Comparison of ENCODE assay signal across 21 cellular contexts in the genomic region with DNA sequence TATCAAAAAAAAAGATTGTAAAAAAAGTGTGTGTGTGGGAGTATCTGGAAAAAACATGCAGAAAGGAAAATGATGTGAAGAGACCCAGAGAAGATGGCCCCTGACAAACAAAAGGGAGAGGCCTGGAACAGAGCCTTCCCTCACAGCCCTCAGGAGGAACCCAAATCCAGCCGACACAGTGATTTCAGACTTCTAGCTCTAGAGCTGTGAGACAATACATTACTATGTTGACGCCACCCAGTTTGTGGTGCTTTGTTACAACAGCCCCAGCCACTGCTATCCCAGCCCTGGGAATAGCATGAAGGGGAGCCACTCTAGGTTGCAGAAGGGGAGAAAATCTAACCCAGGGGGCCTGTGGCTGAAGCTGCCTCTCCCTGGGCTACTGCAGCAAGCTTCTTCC. TPM values are rescaled to one million over a fixed set of nuclear protein-coding genes. Genes with fewer than 3 reads are reported as not detected.
"Had no signal": no experiment of that assay in that cellular context is flagged by ENCODE, and none has a peak within 500 bp of the region (broad histone marks: within the 10 kb centered on the region; RNA-seq: fewer than 3 reads in every experiment).

No MANE protein-coding gene starts in this region.

- H3K9ac ChIP-seq: KMS-11 had no signal

- H3K4me2 ChIP-seq: KMS-11 had no signal

- DNase-seq: activated CD4-positive, alpha-beta T cell treated with anti-CD3 and anti-CD28 coated beads for 4 hours; activated CD8-positive, alpha-beta memory T cell treated with anti-CD3 and anti-CD28 coated beads, Interleukin-2, amount 50 U/mL, for 4 hours; activated CD8-positive, alpha-beta T cell treated with anti-CD3 and anti-CD28 coated beads for 36 hours; activated effector memory CD4-positive, alpha-beta T cell treated with Interleukin-2 at 50 U/mL for 16 hours; activated naive CD4-positive, alpha-beta T cell; aorta; NCI-H1092; NCI-H1417 treated with DMSO at 0.1 percent for 48 hours; NCI-H1694; NCI-H2029 treated with DMSO at 0.1 percent for 48 hours; NCI-H345; NCI-H510A; NCI-H69; Peyer's patch; Right ventricle myocardium superior; SJCRH30 had no signal

- H3K4me1 ChIP-seq: breast epithelium, Peyer's patch, SJCRH30 had no signal

- H3K9me3 ChIP-seq: breast epithelium, Peyer's patch, SJCRH30 had no signal

- H3K4me3 ChIP-seq: breast epithelium, Peyer's patch, SJCRH30 had no signal

- H3K36me3 ChIP-seq: breast epithelium, Peyer's patch, SJCRH30 had no signal

- H3K27me3 ChIP-seq: breast epithelium, Peyer's patch, SJCRH30 had no signal

- ATAC-seq: activated CD4-positive, CD25-positive, alpha-beta regulatory T cell treated with anti-CD3 and anti-CD28 coated beads, Interleukin-2, amount 50 U/mL, for 24 hours; activated CD8-positive, alpha-beta T cell treated with anti-CD3 and anti-CD28 coated beads for 36 hours; SK-N-SH treated with all-trans-retinoic acid at 6 μM for 48 hours had no signal

- H3K27ac ChIP-seq: breast epithelium, KMS-11, Peyer's patch, RWPE1, SJCRH30 had no signal

RNA-seq across cellular contexts. Expression of gene ZBTB7C, which starts 59.0 kb away (rescaled TPM):
- total RNA-seq: activated CD8-positive, alpha-beta T cell treated with anti-CD3 and anti-CD28 coated beads for 36 hours; SJCRH30 had no signal
